ENCODE assay signal across 2 cellular contexts in genomic region chr10:11869211-11869610, GRCh38.
TF ChIP-seq lines count a peak whose summit lies in the region.

No MANE protein-coding gene starts in this region.

TF ChIP-seq in HEK293, 187 proteins besides CTCF, POLR2A, EP300 and RAD21 (continued from another document):
- no peak for TF ChIP-seq TSHZ1 (tag by site-specific recombination; IDR thresholded peaks at IDR 0.05; ENCODE audit: borderline replicate concordance)

TF ChIP-seq in K562, 482 proteins besides CTCF, POLR2A, EP300 and RAD21 (continued from another document):
- TF ChIP-seq REST (CRISPR knock-in tag; IDR thresholded peaks at IDR 0.05; ENCODE audit: low read depth) (no peak), HEY1 (CRISPR knock-in tag; IDR thresholded peaks at IDR 0.05; ENCODE audit: borderline replicate concordance) (no peak), CREM (IDR thresholded peaks at IDR 0.05; ENCODE audit: low read depth) (peak; percentile 39; the same call in 1 of the 2 replicates), ZBTB1 (CRISPR knock-in tag; IDR thresholded peaks at IDR 0.05; ENCODE audit: borderline replicate concordance, low read depth) (no peak), ZBED1 (IDR thresholded peaks at IDR 0.05) (peak; percentile 89; the same call in 1 of the 2 replicates), ZNF408 (CRISPR knock-in tag; IDR thresholded peaks at IDR 0.05; ENCODE audit: low read depth) (no peak), ELF1 (tag; IDR thresholded peaks at IDR 0.05) (no peak), ZNF766 (CRISPR knock-in tag; conservative IDR thresholded peaks at IDR 0.05) (no peak), FIP1L1 (IDR thresholded peaks at IDR 0.05; ENCODE audit: low read depth, low read length, poor library complexity, severe bottlenecking) (no peak), TEAD1 (CRISPR knock-in tag; IDR thresholded peaks at IDR 0.05) (no peak), MEIS2 (IDR thresholded peaks at IDR 0.05; ENCODE audit: partially characterized antibody) (no peak), RAD51 (IDR thresholded peaks at IDR 0.05; ENCODE audit: borderline replicate concordance, low read depth) (no peak), L3MBTL2 (IDR thresholded peaks at IDR 0.05) (0 out of 2 replicates have a peak, but pooled peaks have one; percentile 20), POLR3A (IDR thresholded peaks at IDR 0.05; ENCODE audit: borderline replicate concordance, extremely low read depth, insufficient read depth, insufficient read length) (no peak), ARNT (IDR thresholded peaks at IDR 0.05) (no peak), SMARCA4 (IDR thresholded peaks at IDR 0.05) (no peak), ZNF668 (CRISPR knock-in tag; IDR thresholded peaks at IDR 0.05) (no peak), NR4A1 (CRISPR knock-in tag; IDR thresholded peaks at IDR 0.05) (no peak), NR4A1 (tag; IDR thresholded peaks at IDR 0.05) (no peak), ZNF740 (CRISPR knock-in tag; IDR thresholded peaks at IDR 0.05) (no peak), ZNF740 (tag; IDR thresholded peaks at IDR 0.05) (no peak), BCOR (IDR thresholded peaks at IDR 0.05) (no peak), NR3C1 (CRISPR knock-in tag; IDR thresholded peaks at IDR 0.05) (no peak), ZNF609 (CRISPR knock-in tag; IDR thresholded peaks at IDR 0.05; ENCODE audit: borderline replicate concordance) (no peak), JUN (IDR thresholded peaks at IDR 0.05; ENCODE audit: borderline replicate concordance, low read depth, low read length) (0 out of 2 replicates have a peak, but pooled peaks have one; percentile 9), JUN (CRISPR knock-in tag; IDR thresholded peaks at IDR 0.05; ENCODE audit: borderline replicate concordance) (no peak), CBX3 (IDR thresholded peaks at IDR 0.05; ENCODE audit: borderline replicate concordance in 1 of 2, low read length in 2 of 2) (no peak), SIRT6 (IDR thresholded peaks at IDR 0.05; ENCODE audit: low read depth, low read length) (no peak), ZFPM2 (CRISPR knock-in tag; IDR thresholded peaks at IDR 0.05) (no peak), JUND (IDR thresholded peaks at IDR 0.05; ENCODE audit: borderline replicate concordance, low read depth, low read length) (peak; percentile 50; the same call in 1 of the 2 replicates), JUND (tag; IDR thresholded peaks at IDR 0.05; ENCODE audit: borderline replicate concordance, low read depth, low read length) (peak; percentile 36; the same call in 1 of the 3 replicates), CBFA2T3 (IDR thresholded peaks at IDR 0.05) (no peak)
